Comparison of ENCODE assay signal across 12 cellular contexts in genomic region chr20:43916875-43917371, GRCh38. TPM values are rescaled to one million over a fixed set of nuclear protein-coding genes. Genes with fewer than 3 reads are reported as not detected.
DNase-seq lines count a peak whose midpoint lies in the region; ATAC-seq and TF ChIP-seq lines count a peak whose summit lies in the region.
"Had no signal": no experiment of that assay in that cellular context is flagged by ENCODE, and none has a peak within 500 bp of the region (broad histone marks: within the 10 kb centered on the region; RNA-seq: fewer than 3 reads in every experiment).

No MANE protein-coding gene starts in this region.

- H3K9me3 ChIP-seq in T-helper 17 cell (ENCODE audit: control insufficient read depth, low read length, poor library complexity, severe bottlenecking): peaks cover 4% of the 10 kb centered on the region
- no peaks in the 10 kb centered on the region for H3K9me3 ChIP-seq in vagina
- H3K9me3 ChIP-seq in psoas muscle: peaks cover 14% of the 10 kb centered on the region

- peaks cover 12% of the 10 kb centered on the region for H3K9me3 Mint-ChIP-seq in glutamatergic neuron (ENCODE audit: unreplicated experiment)

- H3K36me3 Mint-ChIP-seq in T-helper 17 cell (ENCODE audit: low read depth): peaks cover 5% of the 10 kb centered on the region
- H3K36me3 Mint-ChIP-seq in glutamatergic neuron (ENCODE audit: unreplicated experiment): peaks cover 6% of the 10 kb centered on the region

- in situ Hi-C loops in GM13976 (cut with MboI; ENCODE audit: low sequenced_read_pairs, unreplicated experiment): no loop called here

- H3K27ac Mint-ChIP-seq in T-helper 17 cell (no peak overlapping the region), glutamatergic neuron (ENCODE audit: unreplicated experiment) (no peak overlapping the region)

- H3K36me3 ChIP-seq in vagina (no peaks in the 10 kb centered on the region), psoas muscle (ENCODE audit: insufficient read depth in 1 of 2, low read depth in 1 of 2) (no peaks in the 10 kb centered on the region)
- H3K36me3 ChIP-seq: heart left ventricle, Peyer's patch had no signal

- no peaks in the 10 kb centered on the region for H3K27me3 ChIP-seq in vagina
- peaks cover 0 to 60% (median 18%) of the 10 kb centered on the region in 3 donors for H3K27me3 ChIP-seq in psoas muscle (ENCODE audit: insufficient read depth in 3 of 3, low read length in 2 of 3)

- DNase-seq in stimulated activated CD4-positive, alpha-beta T cell treated with anti-CD3 and anti-CD28 coated beads, Interleukin-4, amount 100 ng/mL, for 1 hour: peak; percentile 11
- no peak for DNase-seq in stimulated activated CD4-positive, alpha-beta T cell treated with anti-CD3 and anti-CD28 coated beads, Interleukin-2, amount 100 ng/mL, for 48 hours
- DNase-seq in T-helper 17 cell (no peak), glutamatergic neuron (no peak), vagina (ENCODE audit: extremely low spot score in 2 of 2) (no peak), GM13976 (ENCODE audit: low spot score) (no peak), psoas muscle (no peak), NCI-H1105 (lab: John Stamatoyannopoulos, UW) (no peak)
- DNase-seq: DMS 273 treated with DMSO at 0.1 percent for 48 hours; heart left ventricle; stimulated activated naive CD4-positive, alpha-beta T cell had no signal

- peaks cover 22% of the 10 kb centered on the region for H3K4me1 ChIP-seq in vagina
- no peaks in the 10 kb centered on the region for H3K4me1 ChIP-seq in psoas muscle

- H3K27me3 Mint-ChIP-seq in T-helper 17 cell: peaks cover 59% of the 10 kb centered on the region
- peaks cover 19% of the 10 kb centered on the region for H3K27me3 Mint-ChIP-seq in glutamatergic neuron (ENCODE audit: unreplicated experiment)

- H3K27ac ChIP-seq in vagina (no peak overlapping the region), psoas muscle (no peak overlapping the region)
- H3K27ac ChIP-seq: heart left ventricle had no signal

- 45 to 62% (median 54%) methylated on average over 9 of the region's 9 CpGs for WGBS in psoas muscle, 3 donors

- no peak for TF ChIP-seq CTCF in glutamatergic neuron (IDR thresholded peaks at IDR 0.05; ENCODE audit: partially characterized antibody, unreplicated experiment)
- no peak for TF ChIP-seq CTCF in vagina (IDR thresholded peaks at IDR 0.05)
- TF ChIP-seq CTCF in GM13976 (IDR thresholded peaks at IDR 0.05; ENCODE audit: borderline replicate concordance, control extremely low read depth, extremely low read depth, insufficient read depth, missing control alignments): no peak
- TF ChIP-seq CTCF in psoas muscle (IDR thresholded peaks at IDR 0.05): no peak

- no peak for TF ChIP-seq POLR2A in vagina (IDR thresholded peaks at IDR 0.05)

- H3K4me3 ChIP-seq in vagina (peak overlapping the region; percentile 47 to 59), psoas muscle (no peak overlapping the region)

- peak overlapping the region; percentile 96 for H3K4me3 Mint-ChIP-seq in T-helper 17 cell
- H3K4me3 Mint-ChIP-seq in glutamatergic neuron (ENCODE audit: unreplicated experiment): peak overlapping the region; percentile 73

- ATAC-seq in T-helper 17 cell (peak; percentile 28), psoas muscle (no peak)

- intact Hi-C loops in vagina (cut with DNase I): no loop called here
- intact Hi-C loops in psoas muscle (cut with DNase I): no loop called here

- H3K4me1 Mint-ChIP-seq in T-helper 17 cell (peaks cover 21% of the 10 kb centered on the region), glutamatergic neuron (ENCODE audit: low read depth, unreplicated experiment) (peaks cover 8% of the 10 kb centered on the region)

RNA-seq across cellular contexts. Expression of gene TOX2, which starts 2.3 kb away (rescaled TPM):
- total RNA-seq in T-helper 17 cell (1 to 10 TPM; 1.7 to 2.2 TPM), glutamatergic neuron (ENCODE audit: unreplicated experiment) (11.0 TPM), vagina (5.2 TPM), psoas muscle (under 1 TPM; 0.20 to 0.53 (median 0.35) TPM)
- polyA plus RNA-seq in psoas muscle: under 1 TPM; 0.06 to 0.51 (median 0.39) TPM
